8 cellular contexts compared by ENCODE assay signal in the genomic region with DNA sequence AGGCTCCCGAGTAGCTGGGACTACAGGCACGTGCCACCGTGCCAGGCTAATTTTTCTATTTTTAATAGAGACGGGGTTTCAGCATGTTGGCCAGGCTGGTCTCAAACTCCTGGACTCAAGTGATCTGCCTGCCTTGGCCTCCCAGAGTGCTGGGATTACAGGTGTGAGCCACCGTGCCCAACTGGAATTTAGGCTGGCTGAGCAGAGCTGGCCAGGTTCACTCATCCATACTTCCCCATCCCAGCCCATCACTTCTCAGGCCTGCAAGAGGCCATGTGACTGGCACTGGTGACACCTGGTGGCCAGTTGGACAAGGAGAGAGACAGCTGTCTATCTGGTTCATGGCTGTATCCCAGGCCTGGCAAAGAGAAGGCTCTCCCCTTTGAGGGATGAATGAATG. TPM values are rescaled to one million over a fixed set of nuclear protein-coding genes. Genes with fewer than 3 reads are reported as not detected.
DNase-seq lines count a peak whose midpoint lies in the region; ATAC-seq and TF ChIP-seq lines count a peak whose summit lies in the region.
"Not testable (repeated sequence)": the region's sequence is repeated elsewhere in the genome, so short reads cannot be mapped to it uniquely, and the experiment has no call there.

No MANE protein-coding gene starts in this region.

- H3K4me2 ChIP-seq in DND-41 (ENCODE audit: insufficient read depth, low read length): not testable (repeated sequence)

- H3K27ac ChIP-seq in DND-41 (ENCODE audit: low read length): not testable (repeated sequence)

- H3K36me3 ChIP-seq in DND-41 (ENCODE audit: insufficient read depth, low read length): not testable (repeated sequence)

- not testable (repeated sequence) for H2AFZ ChIP-seq in DND-41 (ENCODE audit: low read depth, low read length)

- H3K79me2 ChIP-seq in DND-41 (ENCODE audit: insufficient read depth, low read length): not testable (repeated sequence)

- CTCF ChIA-PET in activated naive CD4-positive, alpha-beta T cell treated with anti-CD3 and anti-CD28 coated beads for 36 hours (lab: Charles Lee): interaction anchor here (0.7 to 12.2 kb wide), 23 partner anchors 10 to 1250 kb away, joined by 3 to 326 read pairs (median 6); partner anchors contain the start of genes DNAJC18, PROB1 and STING1

- H3K4me3 Mint-ChIP-seq in activated naive CD4-positive, alpha-beta T cell treated with anti-CD3 and anti-CD28 coated beads for 36 hours; neural crest cell; stimulated activated naive B cell treated with anti-CD40 and anti-IgM and Interleukin-4, amounts not matched to agents 10 μg/mL and 1 μg/mL and 100 μg/mL, for 72 hours: not testable (repeated sequence)

- H3K36me3 Mint-ChIP-seq in activated naive CD4-positive, alpha-beta T cell treated with anti-CD3 and anti-CD28 coated beads for 36 hours (ENCODE audit: low read depth); neural crest cell (ENCODE audit: low read depth); stimulated activated naive B cell treated with anti-CD40 and anti-IgM and Interleukin-4, amounts not matched to agents 10 μg/mL and 1 μg/mL and 100 μg/mL, for 72 hours: not testable (repeated sequence)

- DNase-seq in DND-41 (peak; percentile 78), NCI-H1694 treated with DMSO at 0.1 percent for 48 hours (lab: John Stamatoyannopoulos, UW) (peak; percentile 34), SW480 (ENCODE audit: low spot score) (peak; percentile 91), fibroblast of villous mesenchyme (ENCODE audit: low read depth) (peak; percentile 71), neural crest cell (ENCODE audit: low read depth, low spot score) (peak; percentile 58)
- peak; percentile 92 for DNase-seq in activated naive CD4-positive, alpha-beta T cell treated with anti-CD3 and anti-CD28 coated beads for 36 hours
- DNase-seq in stimulated activated naive B cell treated with anti-CD40 and anti-IgM and Interleukin-4, amounts not matched to agents 10 μg/mL and 1 μg/mL and 100 μg/mL, for 72 hours: peak; percentile 43

- not testable (repeated sequence) for H3K27me3 Mint-ChIP-seq in activated naive CD4-positive, alpha-beta T cell treated with anti-CD3 and anti-CD28 coated beads for 36 hours (ENCODE audit: low read depth); neural crest cell (ENCODE audit: low read depth); stimulated activated naive B cell treated with anti-CD40 and anti-IgM and Interleukin-4, amounts not matched to agents 10 μg/mL and 1 μg/mL and 100 μg/mL, for 72 hours

- H3K27ac Mint-ChIP-seq in activated naive CD4-positive, alpha-beta T cell treated with anti-CD3 and anti-CD28 coated beads for 36 hours; neural crest cell (ENCODE audit: unreplicated experiment); stimulated activated naive B cell treated with anti-CD40 and anti-IgM and Interleukin-4, amounts not matched to agents 10 μg/mL and 1 μg/mL and 100 μg/mL, for 72 hours: not testable (repeated sequence)

- H3K4me1 Mint-ChIP-seq in activated naive CD4-positive, alpha-beta T cell treated with anti-CD3 and anti-CD28 coated beads for 36 hours (ENCODE audit: low read depth): peaks cover 59% of the 10 kb centered on the region
- not testable (repeated sequence) for H3K4me1 Mint-ChIP-seq in neural crest cell
- peaks cover 33 to 44% of the 10 kb centered on the region in 2 donors for H3K4me1 Mint-ChIP-seq in stimulated activated naive B cell treated with anti-CD40 and anti-IgM and Interleukin-4, amounts not matched to agents 10 μg/mL and 1 μg/mL and 100 μg/mL, for 72 hours

- H3K9me3 Mint-ChIP-seq in activated naive CD4-positive, alpha-beta T cell treated with anti-CD3 and anti-CD28 coated beads for 36 hours; neural crest cell; stimulated activated naive B cell treated with anti-CD40 and anti-IgM and Interleukin-4, amounts not matched to agents 10 μg/mL and 1 μg/mL and 100 μg/mL, for 72 hours: not testable (repeated sequence)

- ATAC-seq in DND-41 (ENCODE audit: insufficient read depth, low read depth): peak; percentile 57
- peak; percentile 60 for ATAC-seq in HG02610 (IDR thresholded peaks at IDR 0.05; ENCODE audit: unreplicated experiment)
- ATAC-seq in stimulated activated naive B cell treated with anti-CD40 and anti-IgM and Interleukin-4, amounts not matched to agents 10 μg/mL and 1 μg/mL and 100 μg/mL, for 72 hours (replicated peaks): peak; percentile 56 to 62

- not testable (repeated sequence) for H3K9ac ChIP-seq in DND-41 (ENCODE audit: low read depth, low read length)

- not testable (repeated sequence) for H3K4me3 ChIP-seq in DND-41 (ENCODE audit: low read depth in 1 of 2, low read length in 2 of 2); fibroblast of villous mesenchyme (ENCODE audit: low read depth, low read length)

- TF ChIP-seq CTCF in DND-41 (IDR thresholded peaks at IDR 0.05; ENCODE audit: borderline replicate concordance, extremely low read depth, low read length, poor library complexity, severe bottlenecking): peak; percentile 84
- peak; percentile 76 for TF ChIP-seq CTCF in fibroblast of villous mesenchyme (IDR thresholded peaks at IDR 0.05; ENCODE audit: insufficient read depth, low read depth, low read length)
- peak; percentile 74 for TF ChIP-seq CTCF in neural crest cell (conservative IDR thresholded peaks at IDR 0.05)

- not testable (repeated sequence) for H4K20me1 ChIP-seq in DND-41 (ENCODE audit: insufficient read depth, low read length)

- not testable (repeated sequence) for H3K9me3 ChIP-seq in DND-41 (ENCODE audit: insufficient read depth, low read length, severe bottlenecking)

- intact Hi-C loops in activated naive CD4-positive, alpha-beta T cell treated with anti-CD3 and anti-CD28 coated beads for 36 hours (cut with micrococcal nuclease): loop anchor here (1.0 to 5.0 kb wide), 6 partner anchors 32 to 221 kb away; partner anchors contain the start of genes MATR3 and SMIM33

- H3K4me1 ChIP-seq in DND-41 (ENCODE audit: insufficient read depth, low read length): peaks cover 40% of the 10 kb centered on the region

- H3K27me3 ChIP-seq in DND-41 (ENCODE audit: insufficient read depth, low read length, poor library complexity): not testable (repeated sequence)

RNA-seq across cellular contexts. Expression of gene STING1, which starts 30.9 kb away (rescaled TPM):
- 100 to 1,000 TPM; 136 to 140 TPM for total RNA-seq in activated naive CD4-positive, alpha-beta T cell treated with anti-CD3 and anti-CD28 coated beads for 36 hours
- total RNA-seq in fibroblast of villous mesenchyme (25.9 and 26.7 TPM in 2 replicates), neural crest cell (0.23 and 0.49 TPM in 2 replicates)

RNA-seq across cellular contexts. Expression of gene SMIM33, which starts 42.6 kb away (rescaled TPM):
- under 1 TPM; 0.14 to 0.37 TPM for total RNA-seq in activated naive CD4-positive, alpha-beta T cell treated with anti-CD3 and anti-CD28 coated beads for 36 hours
- not detected in 2 replicates for total RNA-seq in fibroblast of villous mesenchyme
- total RNA-seq in neural crest cell: not detected in 2 replicates

RNA-seq across cellular contexts. Expression of gene UBE2D2, which starts 47.7 kb away (rescaled TPM):
- 100 to 1,000 TPM; 221 to 243 TPM for total RNA-seq in activated naive CD4-positive, alpha-beta T cell treated with anti-CD3 and anti-CD28 coated beads for 36 hours
- total RNA-seq in fibroblast of villous mesenchyme (53.8 and 56.6 TPM in 2 replicates), neural crest cell (165 and 166 TPM in 2 replicates)

RNA-seq across cellular contexts. Expression of gene ECSCR, which starts 50.9 kb away (rescaled TPM):
- under 1 TPM; 0.74 to 0.81 TPM for total RNA-seq in activated naive CD4-positive, alpha-beta T cell treated with anti-CD3 and anti-CD28 coated beads for 36 hours
- total RNA-seq in fibroblast of villous mesenchyme: not detected in 2 replicates
- total RNA-seq in neural crest cell: not detected in 2 replicates

Comparison
In these comparisons a context has a peak if more than half of its experiments do, and no peak if none do; other contexts are left out.
1. DNase-seq: peak in every context shown above with its lines; median percentile 92 in activated naive CD4-positive, alpha-beta T cell treated with anti-CD3 and anti-CD28 coated beads for 36 hours; 91 in SW480; 78 in DND-41; 71 in fibroblast of villous mesenchyme; 58 in neural crest cell; 43 in stimulated activated naive B cell treated with anti-CD40 and anti-IgM and Interleukin-4, amounts not matched to agents 10 μg/mL and 1 μg/mL and 100 μg/mL, for 72 hours; 34 in NCI-H1694 treated with DMSO at 0.1 percent for 48 hours.
2. RNA of gene STING1, which starts 30.9 kb away (total RNA-seq): 136 to 140 TPM in activated naive CD4-positive, alpha-beta T cell treated with anti-CD3 and anti-CD28 coated beads for 36 hours and 25.9 to 26.7 TPM in fibroblast of villous mesenchyme; 0.23 to 0.49 TPM in neural crest cell; every median in the first group is over 10 times any median in the second.
3. Peak in every context shown above with its lines, with median percentiles within 50 percentile points of each other: ATAC-seq and CTCF ChIP-seq.